31 cellular contexts compared by ENCODE assay signal in the genomic region with DNA sequence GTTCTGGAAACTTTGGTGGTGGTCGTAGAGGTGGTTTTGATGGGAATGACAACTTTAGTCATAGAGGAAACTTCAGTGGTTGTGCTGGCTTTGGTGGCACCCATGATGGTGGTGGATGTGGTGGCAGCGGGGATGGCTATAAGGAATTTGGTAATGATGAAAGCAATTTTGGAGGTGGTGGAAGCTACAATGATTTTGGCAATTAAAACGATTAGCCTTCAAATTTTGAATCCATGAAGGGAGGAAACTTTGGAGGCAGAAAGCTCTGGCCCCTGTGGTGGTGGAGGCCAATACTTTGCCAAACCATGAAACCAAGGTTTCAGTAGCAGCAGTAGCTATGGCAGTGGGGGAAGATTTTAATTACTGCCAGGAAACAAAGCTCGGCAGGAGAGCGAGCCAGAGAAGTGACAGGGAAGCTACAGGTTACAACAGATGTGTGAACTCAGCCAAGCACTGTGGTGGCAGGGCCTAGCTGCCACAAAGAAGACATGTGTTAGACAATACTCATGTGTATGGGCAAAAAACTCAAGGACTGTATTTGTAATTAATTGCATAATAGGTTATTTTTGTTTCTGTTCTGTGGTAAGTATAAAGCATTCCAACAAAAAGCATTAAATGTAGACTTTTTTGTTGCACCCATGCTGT. TPM values are rescaled to one million over a fixed set of nuclear protein-coding genes. Genes with fewer than 3 reads are reported as not detected.
"Had no signal": no experiment of that assay in that cellular context is flagged by ENCODE, and none has a peak within 500 bp of the region (broad histone marks: within the 10 kb centered on the region; RNA-seq: fewer than 3 reads in every experiment).

No MANE protein-coding gene starts in this region.

- H3K4me3 ChIP-seq: ascending aorta, cardiac muscle cell, K562, Peyer's patch, SK-N-MC had no signal

- H3K9me3 Mint-ChIP-seq: activated CD8-positive, alpha-beta T cell treated with anti-CD3 and anti-CD28 coated beads for 36 hours; activated naive CD8-positive, alpha-beta T cell treated with anti-CD3 and anti-CD28 coated beads, Interleukin-2, amount 10 ng/mL, durations not matched to agents 7 days and 5 days; central memory CD8-positive, alpha-beta T cell had no signal

- FAIRE-seq: K562 had no signal

- ATAC-seq: activated CD8-positive, alpha-beta T cell treated with anti-CD3 and anti-CD28 coated beads for 36 hours; activated T-cell treated with anti-CD3 and anti-CD28 coated beads, Interleukin-2, amount 50 U/mL, for 72 hours; activated T-helper 17 cell treated with anti-CD3 and anti-CD28 coated beads, Interleukin-2, amount 50 U/mL, for 72 hours; K562; PC-3 had no signal

- H3K9me3 ChIP-seq: ascending aorta, Peyer's patch had no signal

- H3K4me3 Mint-ChIP-seq: activated CD8-positive, alpha-beta T cell treated with anti-CD3 and anti-CD28 coated beads for 36 hours; activated naive CD4-positive, alpha-beta T cell treated with anti-CD3 and anti-CD28 coated beads, Interleukin-2, amount 50 U/mL, for 24 hours; activated naive CD8-positive, alpha-beta T cell treated with anti-CD3 and anti-CD28 coated beads, Interleukin-2, amount 10 ng/mL, durations not matched to agents 7 days and 5 days; activated T-cell treated with anti-CD3 and anti-CD28 coated beads, Interleukin-2, amount 50 U/mL, for 72 hours; activated T-helper 17 cell treated with anti-CD3 and anti-CD28 coated beads, Interleukin-2, amount 50 U/mL, for 72 hours; central memory CD8-positive, alpha-beta T cell had no signal

- H3K4me1 Mint-ChIP-seq: activated naive CD4-positive, alpha-beta T cell treated with anti-CD3 and anti-CD28 coated beads, Interleukin-2, amount 50 U/mL, for 24 hours; activated naive CD8-positive, alpha-beta T cell treated with anti-CD3 and anti-CD28 coated beads, Interleukin-2, amount 10 ng/mL, durations not matched to agents 7 days and 5 days; activated T-helper 17 cell treated with anti-CD3 and anti-CD28 coated beads, Interleukin-2, amount 50 U/mL, for 72 hours; central memory CD8-positive, alpha-beta T cell had no signal

- H3K27me3 ChIP-seq: ascending aorta, cardiac muscle cell, Peyer's patch had no signal

- DNase-seq: activated CD4-positive, alpha-beta T cell treated with anti-CD3 and anti-CD28 coated beads for 1 hour; activated CD4-positive, alpha-beta T cell treated with anti-CD3 and anti-CD28 coated beads for 48 hours; activated CD4-positive, CD25-positive, alpha-beta regulatory T cell; activated CD8-positive, alpha-beta T cell treated with anti-CD3 and anti-CD28 coated beads for 36 hours; activated gamma-delta T cell; activated naive CD4-positive, alpha-beta T cell treated with Interleukin-2 at 50 U/mL for 16 hours; activated naive CD8-positive, alpha-beta T cell treated with anti-CD3 and anti-CD28 coated beads, Interleukin-2, amount 10 ng/mL, durations not matched to agents 7 days and 5 days; activated T-cell treated with anti-CD3 and anti-CD28 coated beads, Interleukin-2, amount 50 U/mL, for 1 hour; activated T-cell treated with anti-CD3 and anti-CD28 coated beads, Interleukin-2, amount 50 U/mL, for 72 hours; amygdala; NCI-H1417; NCI-H2029; NCI-H2227 treated with DMSO at 0.1 percent for 48 hours; NCI-H446; NCI-H510A treated with DMSO at 0.1 percent for 48 hours; NK-92 treated with Interleukin-12 subunit alpha and Interleukin-12 subunit beta, amount 100 ng/mL, for 24 hours; PC-3; Peyer's patch; Right ventricle myocardium superior; T1000; WERI-Rb-1 had no signal

- H3K36me3 ChIP-seq: ascending aorta, cardiac muscle cell, Peyer's patch, WERI-Rb-1 had no signal

- H3K27me3 Mint-ChIP-seq: activated CD8-positive, alpha-beta T cell treated with anti-CD3 and anti-CD28 coated beads for 36 hours; activated naive CD8-positive, alpha-beta T cell treated with anti-CD3 and anti-CD28 coated beads, Interleukin-2, amount 10 ng/mL, durations not matched to agents 7 days and 5 days; central memory CD8-positive, alpha-beta T cell had no signal

- H3K27ac ChIP-seq: ascending aorta, cardiac muscle cell, Peyer's patch, SK-N-MC, WERI-Rb-1 had no signal

- H3K27ac Mint-ChIP-seq: activated CD8-positive, alpha-beta T cell treated with anti-CD3 and anti-CD28 coated beads for 36 hours; activated naive CD4-positive, alpha-beta T cell treated with anti-CD3 and anti-CD28 coated beads, Interleukin-2, amount 50 U/mL, for 24 hours; activated naive CD8-positive, alpha-beta T cell treated with anti-CD3 and anti-CD28 coated beads, Interleukin-2, amount 10 ng/mL, durations not matched to agents 7 days and 5 days; activated T-cell treated with anti-CD3 and anti-CD28 coated beads, Interleukin-2, amount 50 U/mL, for 72 hours; activated T-helper 17 cell treated with anti-CD3 and anti-CD28 coated beads, Interleukin-2, amount 50 U/mL, for 72 hours had no signal

- H3K4me1 ChIP-seq: ascending aorta, Peyer's patch had no signal

- H3K36me3 Mint-ChIP-seq: activated naive CD4-positive, alpha-beta T cell treated with anti-CD3 and anti-CD28 coated beads, Interleukin-2, amount 50 U/mL, for 24 hours; activated naive CD8-positive, alpha-beta T cell treated with anti-CD3 and anti-CD28 coated beads, Interleukin-2, amount 10 ng/mL, durations not matched to agents 7 days and 5 days had no signal

RNA-seq across cellular contexts. Expression of gene SOD3, which starts 23.2 kb away (rescaled TPM):
- total RNA-seq: activated CD8-positive, alpha-beta memory T cell treated with anti-CD3 and anti-CD28 coated beads for 36 hours; activated CD8-positive, alpha-beta T cell treated with anti-CD3 and anti-CD28 coated beads for 36 hours; activated naive CD8-positive, alpha-beta T cell treated with anti-CD3 and anti-CD28 coated beads, Interleukin-2, amount 10 ng/mL, durations not matched to agents 7 days and 5 days; activated T-cell treated with anti-CD3 and anti-CD28 coated beads, Interleukin-2, amount 50 U/mL, for 72 hours; activated T-helper 17 cell treated with anti-CD3 and anti-CD28 coated beads, Interleukin-2, amount 50 U/mL, for 72 hours; T-helper 1 cell treated with Interleukin-12 subunit alpha and Interleukin-12 subunit beta and Interleukin-4 antibody, amounts not matched to agents 30 ng/mL and 1 ng/mL, for 36 hours; T-helper 2 cell treated with Interferon-gamma antibody and Interleukin-4, amounts not matched to agents 100 ng/mL and 5 ng/mL, for 36 hours had no signal
